In genomic region chr5:168313596-168314204, GRCh38 we compare ENCODE assay signal across 1 cellular context.
TF ChIP-seq lines count a peak whose summit lies in the region.

No MANE protein-coding gene starts in this region.

TF ChIP-seq in HEK293, 187 proteins besides CTCF, POLR2A, EP300 and RAD21 (continued from another document):
- TF ChIP-seq PRDM10 (tag by site-specific recombination; IDR thresholded peaks at IDR 0.05) (no peak), ZNF140 (tag by site-specific recombination; IDR thresholded peaks at IDR 0.05) (no peak)
